Comparison of ENCODE assay signal across 1 cellular context in the genomic region with DNA sequence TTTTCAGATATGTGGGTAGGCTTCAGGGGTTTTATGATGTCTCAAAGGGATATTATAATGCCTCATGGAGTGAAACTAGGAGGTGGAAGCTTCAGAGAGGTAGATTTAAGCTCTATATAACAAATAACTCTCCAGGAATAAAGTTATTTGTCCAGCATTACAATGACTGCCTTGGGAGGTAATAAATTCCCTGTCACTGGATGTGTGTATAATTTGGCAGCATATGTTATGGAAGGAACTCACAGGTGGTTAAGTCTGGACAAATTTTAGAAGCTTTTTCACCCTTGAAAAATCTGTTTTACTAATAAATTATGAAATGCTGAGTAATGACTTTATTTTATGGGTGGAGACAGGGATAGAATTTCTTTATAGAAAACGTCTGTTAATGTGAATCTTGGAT.
TF ChIP-seq lines count a peak whose summit lies in the region.

No MANE protein-coding gene starts in this region.

TF ChIP-seq in HEK293, 187 proteins besides CTCF, POLR2A, EP300 and RAD21:
- TF ChIP-seq KLF7 (tag by site-specific recombination; IDR thresholded peaks at IDR 0.05; ENCODE audit: borderline replicate concordance) (no peak), GLIS1 (tag by site-specific recombination; IDR thresholded peaks at IDR 0.05) (peak; percentile 82), ZIC2 (tag by site-specific recombination; IDR thresholded peaks at IDR 0.05) (peak; percentile 73), ZFP69B (tag by site-specific recombination; IDR thresholded peaks at IDR 0.05) (no peak), KLF10 (tag by site-specific recombination; IDR thresholded peaks at IDR 0.05) (no peak), ZNF366 (tag by site-specific recombination; conservative IDR thresholded peaks at IDR 0.05) (no peak)
- TF ChIP-seq, protein P1, sequence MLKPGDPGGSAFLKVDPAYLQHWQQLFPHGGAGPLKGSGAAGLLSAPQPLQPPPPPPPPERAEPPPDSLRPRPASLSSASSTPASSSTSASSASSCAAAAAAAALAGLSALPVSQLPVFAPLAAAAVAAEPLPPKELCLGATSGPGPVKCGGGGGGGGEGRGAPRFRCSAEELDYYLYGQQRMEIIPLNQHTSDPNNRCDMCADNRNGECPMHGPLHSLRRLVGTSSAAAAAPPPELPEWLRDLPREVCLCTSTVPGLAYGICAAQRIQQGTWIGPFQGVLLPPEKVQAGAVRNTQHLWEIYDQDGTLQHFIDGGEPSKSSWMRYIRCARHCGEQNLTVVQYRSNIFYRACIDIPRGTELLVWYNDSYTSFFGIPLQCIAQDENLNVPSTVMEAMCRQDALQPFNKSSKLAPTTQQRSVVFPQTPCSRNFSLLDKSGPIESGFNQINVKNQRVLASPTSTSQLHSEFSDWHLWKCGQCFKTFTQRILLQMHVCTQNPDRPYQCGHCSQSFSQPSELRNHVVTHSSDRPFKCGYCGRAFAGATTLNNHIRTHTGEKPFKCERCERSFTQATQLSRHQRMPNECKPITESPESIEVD (tag by site-specific recombination; IDR thresholded peaks at IDR 0.05) = peak; percentile 66
TF ChIP-seq in HEK293: peak in this region for 3.
